In genomic region chr11:18802381-18803257, GRCh38 we compare ENCODE assay signal across 9 cellular contexts. TPM values are rescaled to one million over a fixed set of nuclear protein-coding genes. Genes with fewer than 3 reads are reported as not detected.
DNase-seq lines count a peak whose midpoint lies in the region; ATAC-seq, FAIRE-seq and TF ChIP-seq lines count a peak whose summit lies in the region.
"Had no signal": no experiment of that assay in that cellular context is flagged by ENCODE, and none has a peak within 500 bp of the region (broad histone marks: within the 10 kb centered on the region; RNA-seq: fewer than 3 reads in every experiment).

No MANE protein-coding gene starts in this region.

- peaks cover 2% of the 10 kb centered on the region for H3K36me3 Mint-ChIP-seq in effector memory CD8-positive, alpha-beta T cell (ENCODE audit: insufficient read depth)
- H3K36me3 Mint-ChIP-seq in mesothelial cell of epicardium = no peaks in the 10 kb centered on the region
- H3K36me3 Mint-ChIP-seq: memory B cell had no signal

- H3K27ac Mint-ChIP-seq in effector memory CD8-positive, alpha-beta T cell = no peak overlapping the region
- H3K27ac Mint-ChIP-seq in mesothelial cell of epicardium = no peak overlapping the region
- H3K27ac Mint-ChIP-seq: memory B cell had no signal

- no peaks in the 10 kb centered on the region for H3K4me1 Mint-ChIP-seq in effector memory CD8-positive, alpha-beta T cell (ENCODE audit: low read depth in 2 of 2)
- H3K4me1 Mint-ChIP-seq in mesothelial cell of epicardium = no peaks in the 10 kb centered on the region

- TF ChIP-seq CTCF in AG09319 (IDR thresholded peaks at IDR 0.05; ENCODE audit: low read depth, low read length) (peak; percentile 59), GM12873 (IDR thresholded peaks at IDR 0.05; ENCODE audit: insufficient read depth, low read depth, low read length, missing control alignments) (peak; percentile 67), mesothelial cell of epicardium (IDR thresholded peaks at IDR 0.05; ENCODE audit: unreplicated experiment) (peak; percentile 58)

- no peak for ATAC-seq in effector memory CD8-positive, alpha-beta T cell (replicated peaks)
- no peak for ATAC-seq in HG02870 (IDR thresholded peaks at IDR 0.05; ENCODE audit: unreplicated experiment)

- peaks cover 20 to 31% of the 10 kb centered on the region in 2 donors for H3K27me3 Mint-ChIP-seq in effector memory CD8-positive, alpha-beta T cell
- peaks cover 71% of the 10 kb centered on the region for H3K27me3 Mint-ChIP-seq in mesothelial cell of epicardium (ENCODE audit: low read depth)

- no peak overlapping the region for H3K4me3 Mint-ChIP-seq in effector memory CD8-positive, alpha-beta T cell
- H3K4me3 Mint-ChIP-seq in mesothelial cell of epicardium = no peak overlapping the region
- H3K4me3 Mint-ChIP-seq: memory B cell had no signal

- no peak for FAIRE-seq in urothelium cell line (lab: Jason Lieb, UNC)

- DNase-seq in AG09319 (ENCODE audit: extremely low read depth, low read depth) (peak; percentile 34), NCI-H1092 (lab: John Stamatoyannopoulos, UW) (peak; percentile 17), T follicular helper cell (ENCODE audit: low read depth) (peak; percentile 11), mesothelial cell of epicardium (ENCODE audit: low spot score in 2 of 2, unreplicated experiment in 2 of 2) (peak; percentile 28 to 57), urothelium cell line (ENCODE audit: low spot score) (peak; percentile 64)
- peak; percentile 18 to 26 (median 21) for DNase-seq in effector memory CD8-positive, alpha-beta T cell

- no peaks in the 10 kb centered on the region for H3K9me3 Mint-ChIP-seq in effector memory CD8-positive, alpha-beta T cell
- no peaks in the 10 kb centered on the region for H3K9me3 Mint-ChIP-seq in mesothelial cell of epicardium
- H3K9me3 Mint-ChIP-seq: memory B cell had no signal

RNA-seq across cellular contexts. Expression of gene PTPN5, which starts 11.0 kb away (rescaled TPM):
- total RNA-seq in mesothelial cell of epicardium = 2.5 to 3.3 TPM (median 2.7 TPM) in 3 replicates

Comparison
In these comparisons a context has a peak if more than half of its experiments do, and no peak if none do; other contexts are left out.
1. DNase-seq: peak in every context shown above with its lines; median percentile 64 in urothelium cell line; 42 in mesothelial cell of epicardium; 34 in AG09319; 21 in effector memory CD8-positive, alpha-beta T cell; 17 in NCI-H1092; 11 in T follicular helper cell.